24 cellular contexts compared by ENCODE assay signal in genomic region chrX:38107028-38107427, GRCh38.
"Had no signal": no experiment of that assay in that cellular context is flagged by ENCODE, and none has a peak within 500 bp of the region (broad histone marks: within the 10 kb centered on the region; RNA-seq: fewer than 3 reads in every experiment).

No MANE protein-coding gene starts in this region.

- H3K4me1 ChIP-seq: gastrocnemius medialis, left ventricle myocardium inferior, neural progenitor cell, prostate gland, right atrium auricular region, vagina had no signal

- H3K27me3 ChIP-seq: cardiac muscle cell, neural progenitor cell, right atrium auricular region, suprapubic skin, vagina had no signal

- FAIRE-seq: colon, kidney had no signal

- DNase-seq: activated CD4-positive, alpha-beta T cell treated with anti-CD3 and anti-CD28 coated beads, Interleukin-2, amount 10 ng/mL, durations not matched to agents 24 days and 14 days; activated CD8-positive, alpha-beta T cell treated with anti-CD3 and anti-CD28 coated beads for 36 hours; activated naive CD4-positive, alpha-beta T cell; activated naive CD8-positive, alpha-beta T cell treated with anti-CD3 and anti-CD28 coated beads for 36 hours; activated T-cell treated with anti-CD3 and anti-CD28 coated beads, Interleukin-2, amount 50 U/mL, for 1 hour; amniotic stem cell; endodermal cell; gastrocnemius medialis; head of caudate nucleus; kidney; left ventricle myocardium inferior; naive thymus-derived CD4-positive, alpha-beta T cell; stimulated activated CD4-positive, alpha-beta T cell treated with anti-CD3 and anti-CD28 coated beads, Interleukin-4, amount 100 ng/mL, for 1 hour; stimulated activated naive CD8-positive, alpha-beta T cell treated with anti-CD3 and anti-CD28 coated beads, Interleukin-15, amount 100 ng/mL, for 72 hours; T-helper 9 cell had no signal

- H3K4me3 ChIP-seq: cardiac muscle cell, gastrocnemius medialis, left ventricle myocardium inferior, neural progenitor cell, prostate gland, right atrium auricular region, skin epidermis, suprapubic skin, vagina had no signal

- H3K27ac ChIP-seq: cardiac muscle cell, gastrocnemius medialis, left ventricle myocardium inferior, neural progenitor cell, prostate gland, right atrium auricular region, skin epidermis, suprapubic skin, vagina had no signal

- H3K36me3 ChIP-seq: cardiac muscle cell, gastrocnemius medialis, left ventricle myocardium inferior, neural progenitor cell, prostate gland, right atrium auricular region, suprapubic skin, vagina had no signal

- H3K9me3 ChIP-seq: left ventricle myocardium inferior, prostate gland, right atrium auricular region, suprapubic skin, vagina had no signal

- ATAC-seq: activated CD8-positive, alpha-beta T cell treated with anti-CD3 and anti-CD28 coated beads for 36 hours; activated T-helper 17 cell treated with anti-CD3 and anti-CD28 coated beads, Interleukin-2, amount 50 U/mL, for 72 hours; gastrocnemius medialis; naive thymus-derived CD4-positive, alpha-beta T cell; stimulated activated naive CD8-positive, alpha-beta T cell treated with anti-CD3 and anti-CD28 coated beads, Interleukin-15, amount 100 ng/mL, for 72 hours had no signal
